In the genomic region with DNA sequence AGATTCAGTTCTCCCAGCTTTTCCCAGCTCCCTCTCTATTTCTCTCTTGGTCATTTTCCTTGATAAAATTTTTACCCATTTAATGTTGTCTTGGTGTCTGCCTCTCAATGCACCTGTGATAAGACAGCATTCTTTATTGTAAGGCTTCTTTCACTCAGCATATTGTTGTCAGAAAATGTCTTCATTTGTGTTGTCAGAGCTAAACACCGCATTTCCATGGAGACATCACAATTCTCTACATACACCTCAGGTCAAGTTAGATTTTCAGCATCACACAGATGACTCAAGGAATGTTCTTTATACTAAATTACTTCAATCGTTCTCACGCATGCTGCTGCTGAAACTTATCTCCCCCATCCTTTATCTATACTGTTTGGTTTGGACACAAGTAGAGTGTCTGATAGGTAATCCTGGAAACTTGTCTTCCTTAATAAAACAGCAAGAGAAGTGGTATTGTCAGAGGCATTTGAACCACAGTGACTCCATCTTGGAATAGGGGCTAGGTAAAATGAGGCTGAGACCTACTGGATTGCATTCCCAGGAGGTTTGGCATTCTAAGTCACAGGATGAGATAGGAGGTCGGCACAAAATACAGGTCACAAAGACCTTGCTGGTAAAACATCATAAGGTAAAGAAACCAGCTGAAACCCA, we compare ENCODE assay signal across 2 cellular contexts.
TF ChIP-seq lines count a peak whose summit lies in the region.

No MANE protein-coding gene starts in this region.

TF ChIP-seq in A549, 52 proteins besides CTCF, POLR2A, EP300 and RAD21:
- TF ChIP-seq FOSB (CRISPR knock-in tag; IDR thresholded peaks at IDR 0.05) (no peak), EHF (CRISPR knock-in tag; IDR thresholded peaks at IDR 0.05) (no peak), GATA3 (IDR thresholded peaks at IDR 0.05; ENCODE audit: borderline replicate concordance) (no peak), CEBPB (IDR thresholded peaks at IDR 0.05) (no peak), ZFP36 (IDR thresholded peaks at IDR 0.05; ENCODE audit: borderline replicate concordance, partially characterized antibody) (no peak), RNF2 (IDR thresholded peaks at IDR 0.05; ENCODE audit: borderline replicate concordance, low read depth) (no peak), MAFK (IDR thresholded peaks at IDR 0.05; ENCODE audit: partially characterized antibody) (no peak), ZNF302 (CRISPR knock-in tag; IDR thresholded peaks at IDR 0.05) (no peak), PBX3 (IDR thresholded peaks at IDR 0.05) (no peak), CBX2 (IDR thresholded peaks at IDR 0.05; ENCODE audit: borderline replicate concordance, low read depth) (no peak), HOXB13 (CRISPR knock-in tag; IDR thresholded peaks at IDR 0.05; ENCODE audit: low read depth) (no peak), FOSL2 (IDR thresholded peaks at IDR 0.05) (no peak), FOSL2 (CRISPR knock-in tag; IDR thresholded peaks at IDR 0.05) (no peak), SMC3 (IDR thresholded peaks at IDR 0.05) (no peak), HEYL (CRISPR knock-in tag; IDR thresholded peaks at IDR 0.05) (no peak), KDM1A (IDR thresholded peaks at IDR 0.05; ENCODE audit: low read depth) (no peak), CHD2 (IDR thresholded peaks at IDR 0.05; ENCODE audit: low read length, partially characterized antibody) (no peak), HMGXB4 (CRISPR knock-in tag; IDR thresholded peaks at IDR 0.05; ENCODE audit: borderline replicate concordance) (no peak)
- TF ChIP-seq, protein P1, sequence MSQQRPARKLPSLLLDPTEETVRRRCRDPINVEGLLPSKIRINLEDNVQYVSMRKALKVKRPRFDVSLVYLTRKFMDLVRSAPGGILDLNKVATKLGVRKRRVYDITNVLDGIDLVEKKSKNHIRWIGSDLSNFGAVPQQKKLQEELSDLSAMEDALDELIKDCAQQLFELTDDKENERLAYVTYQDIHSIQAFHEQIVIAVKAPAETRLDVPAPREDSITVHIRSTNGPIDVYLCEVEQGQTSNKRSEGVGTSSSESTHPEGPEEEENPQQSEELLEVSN (IDR thresholded peaks at IDR 0.05; ENCODE audit: borderline replicate concordance, low read depth), result no peak
- TF ChIP-seq, protein P2, sequence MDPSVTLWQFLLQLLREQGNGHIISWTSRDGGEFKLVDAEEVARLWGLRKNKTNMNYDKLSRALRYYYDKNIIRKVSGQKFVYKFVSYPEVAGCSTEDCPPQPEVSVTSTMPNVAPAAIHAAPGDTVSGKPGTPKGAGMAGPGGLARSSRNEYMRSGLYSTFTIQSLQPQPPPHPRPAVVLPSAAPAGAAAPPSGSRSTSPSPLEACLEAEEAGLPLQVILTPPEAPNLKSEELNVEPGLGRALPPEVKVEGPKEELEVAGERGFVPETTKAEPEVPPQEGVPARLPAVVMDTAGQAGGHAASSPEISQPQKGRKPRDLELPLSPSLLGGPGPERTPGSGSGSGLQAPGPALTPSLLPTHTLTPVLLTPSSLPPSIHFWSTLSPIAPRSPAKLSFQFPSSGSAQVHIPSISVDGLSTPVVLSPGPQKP (IDR thresholded peaks at IDR 0.05; ENCODE audit: low read depth, low read length), result no peak
- TF ChIP-seq, protein P3, sequence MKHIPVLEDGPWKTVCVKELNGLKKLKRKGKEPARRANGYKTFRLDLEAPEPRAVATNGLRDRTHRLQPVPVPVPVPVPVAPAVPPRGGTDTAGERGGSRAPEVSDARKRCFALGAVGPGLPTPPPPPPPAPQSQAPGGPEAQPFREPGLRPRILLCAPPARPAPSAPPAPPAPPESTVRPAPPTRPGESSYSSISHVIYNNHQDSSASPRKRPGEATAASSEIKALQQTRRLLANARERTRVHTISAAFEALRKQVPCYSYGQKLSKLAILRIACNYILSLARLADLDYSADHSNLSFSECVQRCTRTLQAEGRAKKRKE (CRISPR knock-in tag; IDR thresholded peaks at IDR 0.05; ENCODE audit: low read depth), result no peak

TF ChIP-seq in K562, 482 proteins besides CTCF, POLR2A, EP300 and RAD21 (continues in another document):
- TF ChIP-seq, protein P4, sequence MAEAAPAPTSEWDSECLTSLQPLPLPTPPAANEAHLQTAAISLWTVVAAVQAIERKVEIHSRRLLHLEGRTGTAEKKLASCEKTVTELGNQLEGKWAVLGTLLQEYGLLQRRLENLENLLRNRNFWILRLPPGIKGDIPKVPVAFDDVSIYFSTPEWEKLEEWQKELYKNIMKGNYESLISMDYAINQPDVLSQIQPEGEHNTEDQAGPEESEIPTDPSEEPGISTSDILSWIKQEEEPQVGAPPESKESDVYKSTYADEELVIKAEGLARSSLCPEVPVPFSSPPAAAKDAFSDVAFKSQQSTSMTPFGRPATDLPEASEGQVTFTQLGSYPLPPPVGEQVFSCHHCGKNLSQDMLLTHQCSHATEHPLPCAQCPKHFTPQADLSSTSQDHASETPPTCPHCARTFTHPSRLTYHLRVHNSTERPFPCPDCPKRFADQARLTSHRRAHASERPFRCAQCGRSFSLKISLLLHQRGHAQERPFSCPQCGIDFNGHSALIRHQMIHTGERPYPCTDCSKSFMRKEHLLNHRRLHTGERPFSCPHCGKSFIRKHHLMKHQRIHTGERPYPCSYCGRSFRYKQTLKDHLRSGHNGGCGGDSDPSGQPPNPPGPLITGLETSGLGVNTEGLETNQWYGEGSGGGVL (CRISPR knock-in tag; IDR thresholded peaks at IDR 0.05), result no peak
- TF ChIP-seq MEIS2 (IDR thresholded peaks at IDR 0.05; ENCODE audit: partially characterized antibody) (no peak), FOXP1 (CRISPR knock-in tag; IDR thresholded peaks at IDR 0.05) (no peak), ZNF445 (CRISPR knock-in tag; IDR thresholded peaks at IDR 0.05; ENCODE audit: low read depth) (no peak), MTA3 (IDR thresholded peaks at IDR 0.05; ENCODE audit: borderline replicate concordance) (no peak), NUFIP1 (IDR thresholded peaks at IDR 0.05; ENCODE audit: partially characterized antibody) (no peak), STAG1 (CRISPR knock-in tag; IDR thresholded peaks at IDR 0.05; ENCODE audit: borderline replicate concordance) (no peak), MECOM (CRISPR knock-in tag; IDR thresholded peaks at IDR 0.05) (0 out of 2 replicates have a peak, but pooled peaks have one; percentile 11), GTF2F1 (IDR thresholded peaks at IDR 0.05; ENCODE audit: low read depth, low read length) (no peak), ZNF324 (CRISPR knock-in tag; IDR thresholded peaks at IDR 0.05) (no peak), ZNF778 (CRISPR knock-in tag; IDR thresholded peaks at IDR 0.05) (no peak), MYNN (IDR thresholded peaks at IDR 0.05) (no peak), MYNN (CRISPR knock-in tag; IDR thresholded peaks at IDR 0.05) (no peak), GTF2A2 (tag; IDR thresholded peaks at IDR 0.05) (peak; percentile 74), SOX6 (IDR thresholded peaks at IDR 0.05) (no peak), ARID1B (IDR thresholded peaks at IDR 0.05) (no peak), CHD1 (IDR thresholded peaks at IDR 0.05; ENCODE audit: low read length) (no peak), DDX20 (tag; IDR thresholded peaks at IDR 0.05; ENCODE audit: low read depth) (peak; percentile 80), JUND (IDR thresholded peaks at IDR 0.05; ENCODE audit: borderline replicate concordance, low read depth, low read length) (no peak), JUND (tag; IDR thresholded peaks at IDR 0.05; ENCODE audit: borderline replicate concordance, low read depth, low read length) (no peak), ZKSCAN8 (CRISPR knock-in tag; IDR thresholded peaks at IDR 0.05) (0 out of 2 replicates have a peak, but pooled peaks have one; percentile 30), BRD4 (IDR thresholded peaks at IDR 0.05) (no peak), SMAD4 (CRISPR knock-in tag; conservative IDR thresholded peaks at IDR 0.05) (peak; percentile 40; the same call in 1 of the 2 replicates), ZNF583 (CRISPR knock-in tag; IDR thresholded peaks at IDR 0.05) (no peak), ZNF146 (CRISPR knock-in tag; IDR thresholded peaks at IDR 0.05; ENCODE audit: unreplicated experiment) (no peak), HNRNPUL1 (IDR thresholded peaks at IDR 0.05; ENCODE audit: low read length) (no peak), MNT (conservative IDR thresholded peaks at IDR 0.05) (no peak), TAL1 (IDR thresholded peaks at IDR 0.05) (no peak), JUNB (CRISPR knock-in tag; conservative IDR thresholded peaks at IDR 0.05) (no peak), SREBF2 (CRISPR knock-in tag; IDR thresholded peaks at IDR 0.05) (no peak), NR4A1 (CRISPR knock-in tag; IDR thresholded peaks at IDR 0.05) (no peak), NR4A1 (tag; IDR thresholded peaks at IDR 0.05) (peak; percentile 96), CC2D1A (IDR thresholded peaks at IDR 0.05) (no peak), CBFA2T2 (conservative IDR thresholded peaks at IDR 0.05) (no peak), ZFP91 (CRISPR knock-in tag; IDR thresholded peaks at IDR 0.05) (no peak)
- TF ChIP-seq, protein P5, sequence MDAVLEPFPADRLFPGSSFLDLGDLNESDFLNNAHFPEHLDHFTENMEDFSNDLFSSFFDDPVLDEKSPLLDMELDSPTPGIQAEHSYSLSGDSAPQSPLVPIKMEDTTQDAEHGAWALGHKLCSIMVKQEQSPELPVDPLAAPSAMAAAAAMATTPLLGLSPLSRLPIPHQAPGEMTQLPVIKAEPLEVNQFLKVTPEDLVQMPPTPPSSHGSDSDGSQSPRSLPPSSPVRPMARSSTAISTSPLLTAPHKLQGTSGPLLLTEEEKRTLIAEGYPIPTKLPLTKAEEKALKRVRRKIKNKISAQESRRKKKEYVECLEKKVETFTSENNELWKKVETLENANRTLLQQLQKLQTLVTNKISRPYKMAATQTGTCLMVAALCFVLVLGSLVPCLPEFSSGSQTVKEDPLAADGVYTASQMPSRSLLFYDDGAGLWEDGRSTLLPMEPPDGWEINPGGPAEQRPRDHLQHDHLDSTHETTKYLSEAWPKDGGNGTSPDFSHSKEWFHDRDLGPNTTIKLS (IDR thresholded peaks at IDR 0.05; ENCODE audit: borderline replicate concordance, low read depth), result no peak
- TF ChIP-seq, protein P6, sequence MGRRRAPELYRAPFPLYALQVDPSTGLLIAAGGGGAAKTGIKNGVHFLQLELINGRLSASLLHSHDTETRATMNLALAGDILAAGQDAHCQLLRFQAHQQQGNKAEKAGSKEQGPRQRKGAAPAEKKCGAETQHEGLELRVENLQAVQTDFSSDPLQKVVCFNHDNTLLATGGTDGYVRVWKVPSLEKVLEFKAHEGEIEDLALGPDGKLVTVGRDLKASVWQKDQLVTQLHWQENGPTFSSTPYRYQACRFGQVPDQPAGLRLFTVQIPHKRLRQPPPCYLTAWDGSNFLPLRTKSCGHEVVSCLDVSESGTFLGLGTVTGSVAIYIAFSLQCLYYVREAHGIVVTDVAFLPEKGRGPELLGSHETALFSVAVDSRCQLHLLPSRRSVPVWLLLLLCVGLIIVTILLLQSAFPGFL (CRISPR knock-in tag; IDR thresholded peaks at IDR 0.05), result no peak
- TF ChIP-seq, protein P7, sequence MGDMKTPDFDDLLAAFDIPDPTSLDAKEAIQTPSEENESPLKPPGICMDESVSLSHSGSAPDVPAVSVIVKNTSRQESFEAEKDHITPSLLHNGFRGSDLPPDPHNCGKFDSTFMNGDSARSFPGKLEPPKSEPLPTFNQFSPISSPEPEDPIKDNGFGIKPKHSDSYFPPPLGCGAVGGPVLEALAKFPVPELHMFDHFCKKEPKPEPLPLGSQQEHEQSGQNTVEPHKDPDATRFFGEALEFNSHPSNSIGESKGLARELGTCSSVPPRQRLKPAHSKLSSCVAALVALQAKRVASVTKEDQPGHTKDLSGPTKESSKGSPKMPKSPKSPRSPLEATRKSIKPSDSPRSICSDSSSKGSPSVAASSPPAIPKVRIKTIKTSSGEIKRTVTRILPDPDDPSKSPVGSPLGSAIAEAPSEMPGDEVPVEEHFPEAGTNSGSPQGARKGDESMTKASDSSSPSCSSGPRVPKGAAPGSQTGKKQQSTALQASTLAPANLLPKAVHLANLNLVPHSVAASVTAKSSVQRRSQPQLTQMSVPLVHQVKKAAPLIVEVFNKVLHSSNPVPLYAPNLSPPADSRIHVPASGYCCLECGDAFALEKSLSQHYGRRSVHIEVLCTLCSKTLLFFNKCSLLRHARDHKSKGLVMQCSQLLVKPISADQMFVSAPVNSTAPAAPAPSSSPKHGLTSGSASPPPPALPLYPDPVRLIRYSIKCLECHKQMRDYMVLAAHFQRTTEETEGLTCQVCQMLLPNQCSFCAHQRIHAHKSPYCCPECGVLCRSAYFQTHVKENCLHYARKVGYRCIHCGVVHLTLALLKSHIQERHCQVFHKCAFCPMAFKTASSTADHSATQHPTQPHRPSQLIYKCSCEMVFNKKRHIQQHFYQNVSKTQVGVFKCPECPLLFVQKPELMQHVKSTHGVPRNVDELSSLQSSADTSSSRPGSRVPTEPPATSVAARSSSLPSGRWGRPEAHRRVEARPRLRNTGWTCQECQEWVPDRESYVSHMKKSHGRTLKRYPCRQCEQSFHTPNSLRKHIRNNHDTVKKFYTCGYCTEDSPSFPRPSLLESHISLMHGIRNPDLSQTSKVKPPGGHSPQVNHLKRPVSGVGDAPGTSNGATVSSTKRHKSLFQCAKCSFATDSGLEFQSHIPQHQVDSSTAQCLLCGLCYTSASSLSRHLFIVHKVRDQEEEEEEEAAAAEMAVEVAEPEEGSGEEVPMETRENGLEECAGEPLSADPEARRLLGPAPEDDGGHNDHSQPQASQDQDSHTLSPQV (IDR thresholded peaks at IDR 0.05), result peak; percentile 90
- TF ChIP-seq, protein P8, sequence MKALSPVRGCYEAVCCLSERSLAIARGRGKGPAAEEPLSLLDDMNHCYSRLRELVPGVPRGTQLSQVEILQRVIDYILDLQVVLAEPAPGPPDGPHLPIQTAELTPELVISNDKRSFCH (CRISPR knock-in tag; IDR thresholded peaks at IDR 0.05), result no peak
- TF ChIP-seq, protein P8 (tag; IDR thresholded peaks at IDR 0.05), result peak; percentile 89
